In genomic region chr3:48130321-48130881, GRCh38 we compare ENCODE assay signal across 9 cellular contexts. TPM values are rescaled to one million over a fixed set of nuclear protein-coding genes. Genes with fewer than 3 reads are reported as not detected.
DNase-seq lines count a peak whose midpoint lies in the region; ATAC-seq and TF ChIP-seq lines count a peak whose summit lies in the region.
"Had no signal": no experiment of that assay in that cellular context is flagged by ENCODE, and none has a peak within 500 bp of the region (broad histone marks: within the 10 kb centered on the region; RNA-seq: fewer than 3 reads in every experiment).

No MANE protein-coding gene starts in this region.

- H3K9me3 ChIP-seq in Peyer's patch, result no peaks in the 10 kb centered on the region
- H3K9me3 ChIP-seq in fibroblast of lung (ENCODE audit: control insufficient read depth, insufficient read depth, low read depth, low read length), result no peaks in the 10 kb centered on the region
- H3K9me3 ChIP-seq in mucosa of rectum (ENCODE audit: control insufficient read depth in 2 of 2, low read length in 2 of 2), result no peaks in the 10 kb centered on the region

- peaks cover 19% of the 10 kb centered on the region for H3K4me1 Mint-ChIP-seq in type B pancreatic cell (ENCODE audit: unreplicated experiment)

- no peaks in the 10 kb centered on the region for H3K27me3 ChIP-seq in Peyer's patch
- H3K27me3 ChIP-seq in fibroblast of lung (ENCODE audit: control insufficient read depth, insufficient read depth, low read length), result no peaks in the 10 kb centered on the region
- no peaks in the 10 kb centered on the region for H3K27me3 ChIP-seq in mucosa of rectum (ENCODE audit: control insufficient read depth in 2 of 2, insufficient read depth in 2 of 2, low read length in 2 of 2)

- H3K4me3 Mint-ChIP-seq in type B pancreatic cell, result no peak overlapping the region

- H3K4me3 ChIP-seq in Peyer's patch (no peak overlapping the region), fibroblast of lung (replicated peaks in 1 of 4; ENCODE audit: control extremely low read depth in 1 of 4, insufficient read depth in 1 of 4, low read depth in 3 of 4, low read length in 4 of 4) (no peak overlapping the region), mucosa of rectum (ENCODE audit: low read length in 2 of 2) (no peak overlapping the region)

- no peaks in the 10 kb centered on the region for H4K20me1 ChIP-seq in fibroblast of lung (ENCODE audit: control insufficient read depth, extremely low read depth, insufficient read depth, low read length)

- no peaks in the 10 kb centered on the region for H3K79me2 ChIP-seq in fibroblast of lung (ENCODE audit: control insufficient read depth, insufficient read depth, low read length)

- DNase-seq in Peyer's patch, result peak in 2 of 3 donors; percentile 51 to 54
- DNase-seq in fibroblast of lung (ENCODE audit: low read depth in 2 of 2), result peak; percentile 94 to 97
- DNase-seq in type B pancreatic cell (ENCODE audit: extremely low spot score, unreplicated experiment), result peak; percentile 73
- DNase-seq in activated T-cell treated with anti-CD3 and anti-CD28 coated beads, Interleukin-2, amount 50 U/mL, for 48 hours, result no peak
- no peak for DNase-seq in NCI-H1092 treated with DMSO at 0.1 percent for 48 hours (lab: John Stamatoyannopoulos, UW)
- DNase-seq in erythroblast (lab: John Stamatoyannopoulos, UW), result no peak
- DNase-seq: NCI-H1436 treated with DMSO at 0.1 percent for 48 hours had no signal

- H3K27ac ChIP-seq in Peyer's patch (peak overlapping the region; percentile 32 to 79 (median 62)), fibroblast of lung (ENCODE audit: insufficient read depth, low read length) (peak overlapping the region; percentile 23), mucosa of rectum (ENCODE audit: low read depth in 2 of 2, low read length in 2 of 2) (peak overlapping the region; percentile 68 to 69)

- H3K4me1 ChIP-seq in Peyer's patch (peaks cover 0 to 10% (median 0%) of the 10 kb centered on the region in 4 donors), fibroblast of lung (ENCODE audit: control insufficient read depth, extremely low read depth, insufficient read depth, low read length) (peaks cover 12% of the 10 kb centered on the region), mucosa of rectum (ENCODE audit: control insufficient read depth in 2 of 2, insufficient read depth in 2 of 2, low read length in 2 of 2) (peaks cover 4% of the 10 kb centered on the region in 2 donors)

- H2AFZ ChIP-seq in fibroblast of lung (ENCODE audit: low read length), result peak overlapping the region; percentile 30

- no peaks in the 10 kb centered on the region for H3K36me3 ChIP-seq in Peyer's patch
- no peaks in the 10 kb centered on the region for H3K36me3 ChIP-seq in fibroblast of lung (ENCODE audit: control insufficient read depth, insufficient read depth, low read length)
- no peaks in the 10 kb centered on the region for H3K36me3 ChIP-seq in mucosa of rectum (ENCODE audit: control insufficient read depth in 2 of 2, insufficient read depth in 2 of 2, low read length in 2 of 2)

- H3K36me3 Mint-ChIP-seq in type B pancreatic cell, result no peaks in the 10 kb centered on the region

- TF ChIP-seq POLR2A in Peyer's patch (IDR thresholded peaks at IDR 0.05), result no peak
- no peak for TF ChIP-seq POLR2A in erythroblast (IDR thresholded peaks at IDR 0.05; ENCODE audit: low read length)

- H3K9ac ChIP-seq in fibroblast of lung (ENCODE audit: insufficient read depth, low read length) (no peak overlapping the region), mucosa of rectum (ENCODE audit: low read depth in 1 of 2, low read length in 2 of 2) (no peak overlapping the region)

- H3K4me2 ChIP-seq in fibroblast of lung (ENCODE audit: extremely low read depth, insufficient read depth, low read length), result peak overlapping the region; percentile 34

- no peaks in the 10 kb centered on the region for H3K9me3 Mint-ChIP-seq in type B pancreatic cell

- H3K27me3 Mint-ChIP-seq in type B pancreatic cell, result no peaks in the 10 kb centered on the region

- ATAC-seq in HG03520 (IDR thresholded peaks at IDR 0.05; ENCODE audit: unreplicated experiment), result no peak

- TF ChIP-seq CTCF in Peyer's patch (IDR thresholded peaks at IDR 0.05) (no peak), fibroblast of lung (conservative IDR thresholded peaks at IDR 0.05 in 1 of 2, IDR thresholded peaks at IDR 0.05 in 1 of 2; ENCODE audit: low read depth in 1 of 2, low read length in 2 of 2) (no peak), type B pancreatic cell (conservative IDR thresholded peaks at IDR 0.05) (no peak)

- no peak overlapping the region for H3K27ac Mint-ChIP-seq in type B pancreatic cell

RNA-seq across cellular contexts. Expression of gene CDC25A, which starts 57.8 kb away (rescaled TPM):
- total RNA-seq in Peyer's patch, result 10 to 100 TPM in 1 of 4 donors, 1 to 10 TPM in 3; 3.3 to 10.4 (median 6.3) TPM
- 1.0 and 1.3 TPM in 2 replicates for total RNA-seq in fibroblast of lung
- 3.1 and 6.1 TPM in 2 replicates for polyA plus RNA-seq in fibroblast of lung
- polyA plus RNA-seq in fibroblast of lung (2012), result 3.0 and 6.3 TPM in 2 replicates
- polyA minus RNA-seq in fibroblast of lung (ENCODE audit: low replicate concordance), result 1.6 and 3.3 TPM in 2 replicates
- 13.0 and 28.0 TPM in 2 replicates for total RNA-seq in type B pancreatic cell (ENCODE audit: low replicate concordance)

Comparison
In these comparisons a context has a peak if more than half of its experiments do, and no peak if none do; other contexts are left out.
1. DNase-seq: peak in Peyer's patch (2 of 3), fibroblast of lung (2 of 2) and type B pancreatic cell (single experiment); none in activated T-cell treated with anti-CD3 and anti-CD28 coated beads, Interleukin-2, amount 50 U/mL, for 48 hours (0 of 2), NCI-H1092 treated with DMSO at 0.1 percent for 48 hours (single experiment) and erythroblast (0 of 2).
2. Peak in every context shown above with its lines, with median percentiles within 50 percentile points of each other: H3K27ac ChIP-seq.